Comparison of ENCODE assay signal across 20 cellular contexts in the genomic region with DNA sequence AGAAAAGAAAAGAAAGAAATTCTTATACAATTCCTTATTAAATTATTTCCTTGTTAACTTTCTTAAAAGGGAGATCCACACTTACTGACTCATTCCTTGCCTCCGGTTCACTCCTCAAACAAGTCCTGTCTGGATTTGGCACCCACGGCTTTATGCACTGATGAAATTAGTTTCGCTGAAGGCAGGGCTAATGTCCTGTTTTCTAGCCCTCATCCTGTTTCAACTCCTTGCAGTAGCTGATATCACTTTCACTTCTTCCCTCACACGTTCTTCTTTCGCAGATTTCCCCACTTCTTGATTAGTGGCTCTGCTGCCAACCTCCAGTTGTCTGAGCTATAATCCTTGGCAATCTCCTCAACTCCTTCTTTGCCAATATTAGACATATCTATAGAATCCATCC.
DNase-seq lines count a peak whose midpoint lies in the region; ATAC-seq, FAIRE-seq and TF ChIP-seq lines count a peak whose summit lies in the region.
"Had no signal": no experiment of that assay in that cellular context is flagged by ENCODE, and none has a peak within 500 bp of the region (broad histone marks: within the 10 kb centered on the region; RNA-seq: fewer than 3 reads in every experiment).

No MANE protein-coding gene starts in this region.

- H4K20me1 ChIP-seq in keratinocyte (ENCODE audit: control insufficient read depth, extremely low read depth, insufficient read depth, low read length), result no peaks in the 10 kb centered on the region
- no peaks in the 10 kb centered on the region for H4K20me1 ChIP-seq in hepatocyte (ENCODE audit: insufficient read depth, poor library complexity, severe bottlenecking)

- no peaks in the 10 kb centered on the region for H3K9me3 Mint-ChIP-seq in stimulated activated naive CD8-positive, alpha-beta T cell treated with anti-CD3 and anti-CD28 coated beads, Interleukin-15, amount 100 ng/mL, for 72 hours

- H3K27ac ChIP-seq in keratinocyte (ENCODE audit: control insufficient read depth, insufficient read depth, low read length), result peak overlapping the region; percentile 50
- H3K27ac ChIP-seq in hepatocyte, result no peak overlapping the region

- H3K4me3 Mint-ChIP-seq in stimulated activated naive CD8-positive, alpha-beta T cell treated with anti-CD3 and anti-CD28 coated beads, Interleukin-15, amount 100 ng/mL, for 72 hours, result no peak overlapping the region
- H3K4me3 Mint-ChIP-seq: brain had no signal

- dilution Hi-C loops in keratinocyte (cut with MboI; ENCODE audit: extremely low pct_ligation_motif_present, low sequenced_read_pairs), result no loop called here

- no peaks in the 10 kb centered on the region for H3K36me3 ChIP-seq in keratinocyte (ENCODE audit: control insufficient read depth in 2 of 2, extremely low read depth in 1 of 2, insufficient read depth in 2 of 2, low read length in 2 of 2)
- no peaks in the 10 kb centered on the region for H3K36me3 ChIP-seq in hepatocyte (replicated peaks; ENCODE audit: insufficient read depth, low read depth)

- no peak for TF ChIP-seq POLR2A in GM12891 (IDR thresholded peaks at IDR 0.05; ENCODE audit: low read depth, low read length)

- peak overlapping the region; percentile 46 for H3K4me2 ChIP-seq in keratinocyte (ENCODE audit: control insufficient read depth, extremely low read depth, insufficient read depth, low read depth, low read length)
- no peak overlapping the region for H3K4me2 ChIP-seq in hepatocyte
- H3K4me2 ChIP-seq: SK-N-SH had no signal

- peak; percentile 83 for ATAC-seq in GM21786 (IDR thresholded peaks at IDR 0.05; ENCODE audit: unreplicated experiment)
- ATAC-seq in HG03460 (IDR thresholded peaks at IDR 0.05; ENCODE audit: unreplicated experiment), result no peak
- no peak for ATAC-seq in stimulated activated naive CD8-positive, alpha-beta T cell treated with anti-CD3 and anti-CD28 coated beads, Interleukin-15, amount 100 ng/mL, for 72 hours
- ATAC-seq: K562, mucosa of descending colon had no signal

- FAIRE-seq in GM12891 (lab: Jason Lieb, UNC) (peak; percentile 88), keratinocyte (lab: Jason Lieb, UNC) (peak; percentile 75)
- FAIRE-seq: K562 had no signal

- H3K4me1 Mint-ChIP-seq in stimulated activated naive CD8-positive, alpha-beta T cell treated with anti-CD3 and anti-CD28 coated beads, Interleukin-15, amount 100 ng/mL, for 72 hours, result peaks cover 6% of the 10 kb centered on the region

- peak overlapping the region; percentile 6 for H2AFZ ChIP-seq in keratinocyte (ENCODE audit: control insufficient read depth, low read length)
- no peak overlapping the region for H2AFZ ChIP-seq in hepatocyte

- no peak overlapping the region for H3K9ac ChIP-seq in keratinocyte (ENCODE audit: control insufficient read depth, extremely low read depth, insufficient read depth, low read length)
- H3K9ac ChIP-seq: SK-N-SH had no signal

- H3K4me3 ChIP-seq in keratinocyte (ENCODE audit: control insufficient read depth in 2 of 3, extremely low read depth in 1 of 3, insufficient read depth in 2 of 3, low read depth in 1 of 3, low read length in 3 of 3) (peak overlapping the region in 1 of 3 experiments; percentile 15), hepatocyte (no peak overlapping the region)
- H3K4me3 ChIP-seq: K562, mucosa of descending colon had no signal

- peaks cover 31% of the 10 kb centered on the region for H3K27me3 Mint-ChIP-seq in stimulated activated naive CD8-positive, alpha-beta T cell treated with anti-CD3 and anti-CD28 coated beads, Interleukin-15, amount 100 ng/mL, for 72 hours

- TF ChIP-seq CTCF in keratinocyte (optimal IDR thresholded peaks at IDR 0.05 in 1 of 3, IDR thresholded peaks at IDR 0.05 in 1 of 3, conservative IDR thresholded peaks at IDR 0.05 in 1 of 3; ENCODE audit: extremely low read depth in 1 of 3, insufficient read depth in 2 of 3, low read length in 3 of 3), result no peak
- no peak for TF ChIP-seq CTCF in hepatocyte (IDR thresholded peaks at IDR 0.05; ENCODE audit: poor library complexity)

- no peaks in the 10 kb centered on the region for H3K9me1 ChIP-seq in keratinocyte (ENCODE audit: control insufficient read depth, extremely low read depth, insufficient read depth, low read length)

- WGBS in hepatocyte (ENCODE audit: low lambda C conversion rate, missing lambda C conversion rate), result 88% methylated on average over 5 of the region's 5 CpGs

- peaks cover 17% of the 10 kb centered on the region for H3K4me1 ChIP-seq in keratinocyte (ENCODE audit: control insufficient read depth, extremely low read depth, insufficient read depth, low read length)
- H3K4me1 ChIP-seq in hepatocyte (ENCODE audit: insufficient read depth), result peaks cover 16% of the 10 kb centered on the region

- peak overlapping the region in 1 of 2 donors; percentile 47 for H3K27ac Mint-ChIP-seq in stimulated activated naive CD8-positive, alpha-beta T cell treated with anti-CD3 and anti-CD28 coated beads, Interleukin-15, amount 100 ng/mL, for 72 hours
- H3K27ac Mint-ChIP-seq: progenitor cell of endocrine pancreas had no signal

- H3K27me3 ChIP-seq in keratinocyte (ENCODE audit: control insufficient read depth, extremely low read depth, insufficient read depth, low read length), result no peaks in the 10 kb centered on the region
- no peaks in the 10 kb centered on the region for H3K27me3 ChIP-seq in hepatocyte

- DNase-seq in GM12891 (ENCODE audit: insufficient read length, low spot score) (no peak), NOMO-1 treated with dmso at 0.1 percent for 144 hours (lab: John Stamatoyannopoulos, UW; ENCODE audit: unreplicated experiment) (peak; percentile 38), keratinocyte (ENCODE audit: low read depth, low spot score) (peak; percentile 23), hepatocyte (ENCODE audit: low spot score) (no peak), NCI-H1092 (lab: John Stamatoyannopoulos, UW) (no peak)
- DNase-seq in stimulated activated naive CD8-positive, alpha-beta T cell treated with anti-CD3 and anti-CD28 coated beads, Interleukin-15, amount 100 ng/mL, for 72 hours, result no peak
- DNase-seq: activated naive CD4-positive, alpha-beta T cell treated with Interleukin-2 at 50 U/mL for 16 hours; DMS153; effector CD8-positive, alpha-beta T cell; islet precursor cell; mucosa of descending colon; NCI-H2029 treated with DMSO at 0.1 percent for 48 hours; NCI-H774; SK-N-SH; stimulated activated CD4-positive, alpha-beta T cell treated with anti-CD3 and anti-CD28 coated beads, Interleukin-2, amount 100 ng/mL, for 24 hours had no signal

- H3K9me3 ChIP-seq in keratinocyte (ENCODE audit: control insufficient read depth, low read depth, low read length), result no peaks in the 10 kb centered on the region
- H3K9me3 ChIP-seq in hepatocyte (ENCODE audit: low read depth), result no peaks in the 10 kb centered on the region
- H3K9me3 ChIP-seq: mucosa of descending colon, SK-N-SH had no signal

- H3K9me2 ChIP-seq in hepatocyte (replicated peaks; ENCODE audit: insufficient read depth), result no peaks in the 10 kb centered on the region
- H3K9me2 ChIP-seq: SK-N-SH had no signal

- no peaks in the 10 kb centered on the region for H3K79me2 ChIP-seq in keratinocyte (ENCODE audit: control insufficient read depth, insufficient read depth, low read length)
- no peaks in the 10 kb centered on the region for H3K79me2 ChIP-seq in hepatocyte

TF ChIP-seq in GM12891, 5 proteins besides CTCF, POLR2A, EP300 and RAD21:
- TF ChIP-seq TAF1 (IDR thresholded peaks at IDR 0.05; ENCODE audit: low read depth, low read length) (no peak), SPI1 (IDR thresholded peaks at IDR 0.05; ENCODE audit: low read depth, low read length) (peak; percentile 63; the same call in 1 of the 2 replicates)

Comparison
In these comparisons a context has a peak if more than half of its experiments do, and no peak if none do; other contexts are left out.
1. DNase-seq: peak in NOMO-1 treated with dmso at 0.1 percent for 144 hours (single experiment) and keratinocyte (single experiment); none in GM12891 (single experiment), hepatocyte (single experiment), NCI-H1092 (single experiment) and stimulated activated naive CD8-positive, alpha-beta T cell treated with anti-CD3 and anti-CD28 coated beads, Interleukin-15, amount 100 ng/mL, for 72 hours (0 of 2).